Comparison of ENCODE assay signal across 8 cellular contexts in the genomic region with DNA sequence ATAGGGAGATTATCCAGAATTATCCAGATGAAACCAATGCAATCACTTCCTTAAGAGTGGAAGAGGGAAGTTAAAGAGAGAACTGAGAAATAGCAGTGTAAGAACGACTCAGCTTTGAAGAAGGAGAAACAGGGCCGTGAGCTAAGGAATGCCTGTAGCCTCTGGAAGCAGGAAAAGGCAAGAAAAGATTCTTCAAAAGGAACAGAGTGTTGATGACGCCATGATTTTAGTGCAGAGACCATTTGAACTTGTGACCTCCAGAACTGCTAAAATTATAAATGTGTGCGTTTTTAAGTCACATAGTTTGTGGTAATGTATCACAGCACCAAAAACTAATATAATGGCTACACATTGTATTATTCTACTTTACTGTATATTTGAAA. TPM values are rescaled to one million over a fixed set of nuclear protein-coding genes. Genes with fewer than 3 reads are reported as not detected.
DNase-seq lines count a peak whose midpoint lies in the region; ATAC-seq, FAIRE-seq and TF ChIP-seq lines count a peak whose summit lies in the region.

No MANE protein-coding gene starts in this region.

- FAIRE-seq in A549 (lab: Jason Lieb, UNC), result no peak

- H3K4me2 ChIP-seq in A549, result peak overlapping the region; percentile 52

- H3K4me1 ChIP-seq in A549, result peaks cover 62% of the 10 kb centered on the region
- H3K4me1 ChIP-seq in liver (ENCODE audit: control insufficient read depth in 4 of 4, insufficient read depth in 4 of 4, low read length in 3 of 4), result peaks cover 1 to 64% (median 36%) of the 10 kb centered on the region in 4 donors
- peaks cover 4% of the 10 kb centered on the region for H3K4me1 ChIP-seq in ovary (ENCODE audit: insufficient read depth)

- H3K36me3 ChIP-seq in liver (ENCODE audit: control insufficient read depth in 4 of 4, insufficient read depth in 3 of 4, low read depth in 1 of 4, low read length in 3 of 4) (no peaks in the 10 kb centered on the region), ovary (no peaks in the 10 kb centered on the region)

- peak in 1 of 2 experiments; percentile 33 for DNase-seq in A549 (ENCODE audit: low read depth in 1 of 2, low spot score in 1 of 2)
- DNase-seq in HCEC 1CT, result peak; percentile 35
- DNase-seq in ovary, result no peak
- DNase-seq in hepatic stellate cell (ENCODE audit: low spot score), result no peak

- CTCF ChIA-PET in A549 (lab: Yijun Ruan, JAX), result interaction anchor here (1.1 kb wide), 1 partner anchor 9 kb away, joined by 3 read pairs; no protein-coding TSS in a partner anchor

- H3K36me3 Mint-ChIP-seq in activated T-helper 17 cell treated with anti-CD3 and anti-CD28 coated beads, Interleukin-2, amount 50 U/mL, for 72 hours (ENCODE audit: low read depth), result no peaks in the 10 kb centered on the region

- TF ChIP-seq EP300 in A549 (IDR thresholded peaks at IDR 0.05), result no peak
- TF ChIP-seq EP300 in ovary (IDR thresholded peaks at IDR 0.05), result no peak

- H3K27me3 ChIP-seq in liver (ENCODE audit: control insufficient read depth in 4 of 4, insufficient read depth in 4 of 4, low read length in 3 of 4) (no peaks in the 10 kb centered on the region), ovary (no peaks in the 10 kb centered on the region)

- H3K4me3 ChIP-seq in A549 (no peak overlapping the region), liver (ENCODE audit: low read depth in 1 of 3, low read length in 3 of 3) (no peak overlapping the region), ovary (no peak overlapping the region)

- H3K27ac ChIP-seq in A549 (peak overlapping the region; percentile 75 to 95), liver (ENCODE audit: low read depth in 1 of 2, low read length in 2 of 2) (peak overlapping the region; percentile 69 to 75), ovary (no peak overlapping the region)

- no peak for TF ChIP-seq RAD21 in A549 (conservative IDR thresholded peaks at IDR 0.05 in 1 of 2, IDR thresholded peaks at IDR 0.05 in 1 of 2)
- no peak for TF ChIP-seq RAD21 in liver (IDR thresholded peaks at IDR 0.05)

- no peak for ATAC-seq in A549
- no peak for ATAC-seq in activated T-helper 17 cell treated with anti-CD3 and anti-CD28 coated beads, Interleukin-2, amount 50 U/mL, for 72 hours (replicated peaks)
- no peak for ATAC-seq in HG03039 (IDR thresholded peaks at IDR 0.05; ENCODE audit: unreplicated experiment)
- ATAC-seq in HG02973 (IDR thresholded peaks at IDR 0.05; ENCODE audit: unreplicated experiment), result no peak

- POLR2A ChIA-PET in A549 (lab: Yijun Ruan, JAX), result no interaction called here

- TF ChIP-seq POLR2A in A549 (IDR thresholded peaks at IDR 0.05; ENCODE audit: low read length) (no peak), ovary (IDR thresholded peaks at IDR 0.05) (no peak)

- TF ChIP-seq CTCF in A549 (IDR thresholded peaks at IDR 0.05) (no peak), liver (IDR thresholded peaks at IDR 0.05; ENCODE audit: low read depth, low read length, missing input control) (no peak), ovary (IDR thresholded peaks at IDR 0.05) (no peak)

- no peaks in the 10 kb centered on the region for H3K27me3 Mint-ChIP-seq in activated T-helper 17 cell treated with anti-CD3 and anti-CD28 coated beads, Interleukin-2, amount 50 U/mL, for 72 hours

- no peaks in the 10 kb centered on the region for H3K9me3 Mint-ChIP-seq in activated T-helper 17 cell treated with anti-CD3 and anti-CD28 coated beads, Interleukin-2, amount 50 U/mL, for 72 hours

- no peak overlapping the region for H3K9ac ChIP-seq in liver (ENCODE audit: low read depth in 1 of 2, low read length in 2 of 2)

- intact Hi-C loops in ovary (cut with DNase I), result no loop called here

- 44% methylated on average over 4 of the region's 4 CpGs for whole genome bisulfite sequencing in A549 (ENCODE audit: missing lambda C conversion rate)
- WGBS in liver, result 73% methylated on average over 4 of the region's 4 CpGs
- WGBS in ovary, 3 donors, result 75 to 85% (median 85%) methylated on average over 4 of the region's 4 CpGs

- peaks cover 30% of the 10 kb centered on the region for H3K4me1 Mint-ChIP-seq in activated T-helper 17 cell treated with anti-CD3 and anti-CD28 coated beads, Interleukin-2, amount 50 U/mL, for 72 hours

- H3K27ac Mint-ChIP-seq in activated T-helper 17 cell treated with anti-CD3 and anti-CD28 coated beads, Interleukin-2, amount 50 U/mL, for 72 hours, result peak overlapping the region; percentile 86

- H3K9me3 ChIP-seq in A549 (no peaks in the 10 kb centered on the region), liver (ENCODE audit: control insufficient read depth in 4 of 4, low read length in 3 of 4) (no peaks in the 10 kb centered on the region), ovary (no peaks in the 10 kb centered on the region)

- H3K4me3 Mint-ChIP-seq in activated T-helper 17 cell treated with anti-CD3 and anti-CD28 coated beads, Interleukin-2, amount 50 U/mL, for 72 hours, result peak overlapping the region; percentile 60

TF ChIP-seq in A549, 52 proteins besides CTCF, POLR2A, EP300 and RAD21:
- TF ChIP-seq EHF (CRISPR knock-in tag; IDR thresholded peaks at IDR 0.05) (0 out of 2 replicates have a peak, but pooled peaks have one; percentile 7), SREBF2 (IDR thresholded peaks at IDR 0.05) (no peak)

TF ChIP-seq in liver, 16 proteins besides CTCF, POLR2A, EP300 and RAD21:
- no peak for TF ChIP-seq HNF4G (IDR thresholded peaks at IDR 0.05)
- TF ChIP-seq TAF1 (conservative IDR thresholded peaks at IDR 0.05), result no peak
- no peak for TF ChIP-seq MAX (IDR thresholded peaks at IDR 0.05)
- no peak for TF ChIP-seq HNF4A (conservative IDR thresholded peaks at IDR 0.05)
- no peak for TF ChIP-seq FOXA1 (IDR thresholded peaks at IDR 0.05)
- no peak for TF ChIP-seq EGR1 (IDR thresholded peaks at IDR 0.05; ENCODE audit: low read depth in 2 of 2)
- no peak for TF ChIP-seq SP1 (IDR thresholded peaks at IDR 0.05)
- TF ChIP-seq, protein P1, sequence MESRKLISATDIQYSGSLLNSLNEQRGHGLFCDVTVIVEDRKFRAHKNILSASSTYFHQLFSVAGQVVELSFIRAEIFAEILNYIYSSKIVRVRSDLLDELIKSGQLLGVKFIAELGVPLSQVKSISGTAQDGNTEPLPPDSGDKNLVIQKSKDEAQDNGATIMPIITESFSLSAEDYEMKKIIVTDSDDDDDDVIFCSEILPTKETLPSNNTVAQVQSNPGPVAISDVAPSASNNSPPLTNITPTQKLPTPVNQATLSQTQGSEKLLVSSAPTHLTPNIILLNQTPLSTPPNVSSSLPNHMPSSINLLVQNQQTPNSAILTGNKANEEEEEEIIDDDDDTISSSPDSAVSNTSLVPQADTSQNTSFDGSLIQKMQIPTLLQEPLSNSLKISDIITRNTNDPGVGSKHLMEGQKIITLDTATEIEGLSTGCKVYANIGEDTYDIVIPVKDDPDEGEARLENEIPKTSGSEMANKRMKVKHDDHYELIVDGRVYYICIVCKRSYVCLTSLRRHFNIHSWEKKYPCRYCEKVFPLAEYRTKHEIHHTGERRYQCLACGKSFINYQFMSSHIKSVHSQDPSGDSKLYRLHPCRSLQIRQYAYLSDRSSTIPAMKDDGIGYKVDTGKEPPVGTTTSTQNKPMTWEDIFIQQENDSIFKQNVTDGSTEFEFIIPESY (IDR thresholded peaks at IDR 0.05), result no peak
- TF ChIP-seq, protein P2, sequence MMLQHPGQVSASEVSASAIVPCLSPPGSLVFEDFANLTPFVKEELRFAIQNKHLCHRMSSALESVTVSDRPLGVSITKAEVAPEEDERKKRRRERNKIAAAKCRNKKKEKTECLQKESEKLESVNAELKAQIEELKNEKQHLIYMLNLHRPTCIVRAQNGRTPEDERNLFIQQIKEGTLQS (IDR thresholded peaks at IDR 0.05), result no peak

RNA-seq across cellular contexts. Expression of gene ILRUN, which starts 32.7 kb away (rescaled TPM):
- polyA plus RNA-seq in A549 (2011; rRNA removed) (33.7 and 36.1 TPM in 2 replicates), A549 (2017; fragmentation: RNase III; extraction: RNeasy Plus Mini Kit Qiagen cat#74134 plus additional on column Dnase treatment) (24.4 to 28.6 TPM (median 25.4 TPM) in 3 replicates), liver (10 to 100 TPM; 20.3 to 54.7 TPM), ovary (10 to 100 TPM; 40.2 to 86.5 TPM)
- 12.4 and 18.4 TPM in 2 replicates for polyA plus RNA-seq in A549 (2012; cell fraction: cytosol; rRNA removed)
- 8.3 and 11.9 TPM in 2 replicates for polyA plus RNA-seq in A549 (2012; cell fraction: nucleus; rRNA removed)
- polyA minus RNA-seq in A549 (2011; rRNA and poly(A)+ RNA removed), result 42.0 and 45.2 TPM in 2 replicates
- total RNA-seq in activated T-helper 17 cell treated with anti-CD3 and anti-CD28 coated beads, Interleukin-2, amount 50 U/mL, for 72 hours, result 10 to 100 TPM; 58.2 to 65.8 TPM
- total RNA-seq in liver (10 to 100 TPM; 37.7 to 77.3 TPM), ovary (10 to 100 TPM; 29.4 to 59.8 (median 47.6) TPM)

Comparison
In these comparisons a context has a peak if more than half of its experiments do, and no peak if none do; other contexts are left out.
1. H3K27ac ChIP-seq: peak in A549 (2 of 2) and liver (2 of 2); none in ovary (0 of 2).